Comparison of ENCODE assay signal across 8 cellular contexts in the genomic region with DNA sequence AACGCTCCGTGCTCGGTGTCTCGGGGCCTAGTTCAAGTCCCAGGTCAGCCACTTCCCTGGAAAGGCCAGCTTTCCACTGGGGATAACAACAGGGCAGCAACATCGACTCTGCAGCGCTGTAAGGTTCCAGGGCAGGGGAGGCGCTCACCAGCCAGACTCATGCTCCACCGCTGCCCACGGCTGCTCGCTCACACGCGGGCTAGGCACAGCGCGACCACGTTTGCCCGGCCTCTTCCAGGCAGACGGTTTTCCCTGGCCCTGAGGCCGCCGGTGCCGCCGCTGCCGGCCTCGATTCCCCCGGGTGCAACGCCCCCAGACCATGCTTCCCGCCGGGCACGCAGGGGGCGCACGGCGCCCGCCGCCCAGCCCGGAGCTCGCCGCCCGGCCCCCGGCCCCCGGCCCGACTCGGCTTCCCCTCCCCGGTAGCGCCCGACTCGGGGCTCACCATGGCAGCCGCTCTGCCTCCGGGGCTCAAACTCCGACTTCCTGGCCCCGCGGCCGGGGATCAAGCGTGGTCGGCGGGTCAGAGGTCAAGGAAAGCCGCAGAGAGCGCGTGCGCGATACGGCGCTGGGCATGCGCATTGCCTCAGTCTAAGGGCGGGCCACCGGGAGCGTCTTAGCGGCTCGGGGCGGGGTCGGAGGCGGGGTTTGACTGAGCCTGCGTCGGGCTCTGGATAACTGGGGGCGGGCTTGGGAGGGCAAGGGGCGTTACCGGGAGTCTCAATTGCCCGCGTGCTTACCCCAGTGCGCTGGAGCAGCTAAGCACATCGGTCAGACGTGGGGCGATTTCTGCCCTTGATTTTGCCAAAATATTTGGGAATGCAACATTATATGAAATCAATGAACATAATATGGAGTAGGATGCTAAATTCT. TPM values are rescaled to one million over a fixed set of nuclear protein-coding genes. Genes with fewer than 3 reads are reported as not detected.
DNase-seq lines count a peak whose midpoint lies in the region; ATAC-seq and TF ChIP-seq lines count a peak whose summit lies in the region.

TSS of gene PAM16 (minus strand) at position 535 of the 873 bp plus-strand sequence. CDS start at position 448, 87 bp downstream.

- 0 to 2% methylated on average over 5 to 12 of the region's 81 CpGs for WGBS in esophagus squamous epithelium, 2 donors

- H3K9me3 Mint-ChIP-seq in activated T-cell treated with anti-CD3 and anti-CD28 coated beads, Interleukin-2, amount 50 U/mL, for 4 hours = no peaks in the 10 kb centered on the region

- H3K4me3 Mint-ChIP-seq in activated T-cell treated with anti-CD3 and anti-CD28 coated beads, Interleukin-2, amount 50 U/mL, for 4 hours = peak within 1 kb of the TSS; percentile 95

- H3K36me3 Mint-ChIP-seq in activated T-cell treated with anti-CD3 and anti-CD28 coated beads, Interleukin-2, amount 50 U/mL, for 4 hours (ENCODE audit: insufficient read depth) = peaks cover 5% of the 10 kb centered on the region

- H3K27me3 Mint-ChIP-seq in activated T-cell treated with anti-CD3 and anti-CD28 coated beads, Interleukin-2, amount 50 U/mL, for 4 hours (ENCODE audit: low read depth) = no peaks in the 10 kb centered on the region

- POLR2A ChIA-PET in Panc1 (lab: Charles Lee) = interaction anchor here (0.6 kb wide), 1 partner anchor 13 kb away, joined by 3 read pairs; no protein-coding TSS in a partner anchor

- TF ChIP-seq POLR2A in esophagus squamous epithelium (IDR thresholded peaks at IDR 0.05) = peak in 2 of 4 donors; percentile 16 to 48

- peak; percentile 75 for DNase-seq in DMS79 (lab: John Stamatoyannopoulos, UW)
- DNase-seq in Panc1 (ENCODE audit: low read depth, low spot score) = peak; percentile 65
- DNase-seq in activated T-cell treated with anti-CD3 and anti-CD28 coated beads, Interleukin-2, amount 50 U/mL, for 4 hours = peak; percentile 99
- DNase-seq in esophagus squamous epithelium (lab: John Stamatoyannopoulos, UW) = peak; percentile 74
- DNase-seq in myocyte (ENCODE audit: low read depth) = peak; percentile 95
- DNase-seq in stimulated activated CD8-positive, alpha-beta memory T cell treated with anti-CD3 and anti-CD28 coated beads, Interleukin-7, amount 100 ng/mL, for 48 hours (ENCODE audit: extremely low read depth in 1 of 2, low read depth in 1 of 2) = peak; percentile 97 to 98

- intact Hi-C loops in Panc1 (cut with micrococcal nuclease; ENCODE audit: unreplicated experiment) = no loop called here
- intact Hi-C loops in esophagus squamous epithelium (cut with DNase I) = no loop called here

- H3K4me3 ChIP-seq in Panc1 (ENCODE audit: low read depth in 2 of 2, low read length in 2 of 2) (peak within 1 kb of the TSS; percentile 75 to 92), esophagus squamous epithelium (peak within 1 kb of the TSS; percentile 67 to 98 (median 92))

- peak within 1 kb of the TSS; percentile 79 for H3K27ac ChIP-seq in KOPT-K1 (ENCODE audit: low read depth, low read length, poor library complexity, severe bottlenecking)
- H3K27ac ChIP-seq in Panc1 (ENCODE audit: low read length) = peak within 1 kb of the TSS; percentile 89
- H3K27ac ChIP-seq in esophagus squamous epithelium = peak within 1 kb of the TSS; percentile 73 to 96 (median 90)

- H3K4me1 ChIP-seq in Panc1 (ENCODE audit: control insufficient read depth, insufficient read depth, low read length) (peaks cover 32% of the 10 kb centered on the region), esophagus squamous epithelium (peaks cover 19 to 53% (median 22%) of the 10 kb centered on the region in 3 donors)

- peaks cover 20% of the 10 kb centered on the region for H3K4me1 Mint-ChIP-seq in activated T-cell treated with anti-CD3 and anti-CD28 coated beads, Interleukin-2, amount 50 U/mL, for 4 hours (ENCODE audit: low read depth)

- in situ Hi-C loops in Panc1 (cut with HindIII; ENCODE audit: low pct_unique_long_range_greater_than_20kb, low sequenced_read_pairs) = no loop called here

- ATAC-seq in GM21786 (IDR thresholded peaks at IDR 0.05; ENCODE audit: unreplicated experiment) (peak; percentile 90), Panc1 (peak; percentile 96)
- ATAC-seq in activated T-cell treated with anti-CD3 and anti-CD28 coated beads, Interleukin-2, amount 50 U/mL, for 4 hours = peak; percentile 92 to 93

- CTCF ChIA-PET in Panc1 (lab: Charles Lee) = interaction anchor here (2.8 kb wide), 1 partner anchor 52 kb away, joined by 15 read pairs; no protein-coding TSS in a partner anchor

- H3K27me3 ChIP-seq in Panc1 (ENCODE audit: control insufficient read depth, insufficient read depth, low read length) = no peaks in the 10 kb centered on the region
- H3K27me3 ChIP-seq in esophagus squamous epithelium = no peaks in the 10 kb centered on the region

- H3K36me3 ChIP-seq in KOPT-K1 (ENCODE audit: insufficient read depth, low read length) (peaks cover 49% of the 10 kb centered on the region), Panc1 (ENCODE audit: control insufficient read depth, insufficient read depth, low read length) (no peaks in the 10 kb centered on the region), esophagus squamous epithelium (peaks cover 0 to 13% (median 0%) of the 10 kb centered on the region in 3 donors)

- TF ChIP-seq CTCF in Panc1 (IDR thresholded peaks at IDR 0.05) (no peak), esophagus squamous epithelium (IDR thresholded peaks at IDR 0.05) (peak in 2 of 6 experiments; percentile 10 to 16)

- no TSS peak for BruUV-seq in Panc1 (replicated peaks; lab: Mats Ljungman, UMichigan)

- H3K9me3 ChIP-seq in KOPT-K1 (ENCODE audit: insufficient read depth, low read length, poor library complexity, severe bottlenecking) = no peaks in the 10 kb centered on the region
- no peaks in the 10 kb centered on the region for H3K9me3 ChIP-seq in Panc1 (ENCODE audit: control insufficient read depth, insufficient read depth, low read depth, low read length)
- no peaks in the 10 kb centered on the region for H3K9me3 ChIP-seq in esophagus squamous epithelium

RNA-seq across cellular contexts. Expression of gene PAM16, which starts in this region (rescaled TPM):
- total RNA-seq in Panc1 (2021; ENCODE audit: unreplicated experiment) (104 TPM), esophagus squamous epithelium (10 to 100 TPM; 29.5 to 40.8 (median 33.2) TPM), myocyte (28.4 and 50.7 TPM in 2 replicates)
- 105 TPM for polyA plus RNA-seq in Panc1 (2012; ENCODE audit: insufficient read length)
- total RNA-seq in activated T-cell treated with anti-CD3 and anti-CD28 coated beads, Interleukin-2, amount 50 U/mL, for 4 hours = 100 to 1,000 TPM; 112 to 131 (median 125) TPM
- 47.6 TPM for polyA plus RNA-seq in myocyte (2012)

Comparison
In these comparisons a context has a peak if more than half of its experiments do, and no peak if none do; other contexts are left out.
1. Peak in every context shown above with its lines: DNase-seq, ATAC-seq, H3K4me3 ChIP-seq and H3K27ac ChIP-seq.